In the genomic region with DNA sequence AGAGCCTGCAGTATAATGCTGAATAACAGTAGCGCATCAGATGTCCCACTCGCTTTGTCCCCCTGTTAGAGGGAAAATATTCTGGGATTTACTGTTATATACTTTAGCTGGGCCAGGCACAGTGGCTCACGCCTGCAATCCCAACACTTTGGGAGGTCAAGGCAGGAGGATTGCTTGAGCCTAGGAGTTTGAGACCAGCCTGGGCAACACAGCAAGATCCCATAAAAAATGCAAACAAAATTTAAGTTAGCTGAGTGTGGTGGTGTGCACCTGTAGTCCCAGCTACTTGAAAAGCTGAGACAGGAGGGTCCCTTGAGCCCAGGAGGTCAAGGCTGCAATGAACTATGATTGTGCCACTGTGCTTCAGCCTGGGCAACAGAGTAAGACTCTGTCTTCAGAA, we compare ENCODE assay signal across 4 cellular contexts.
TF ChIP-seq lines count a peak whose summit lies in the region.

No MANE protein-coding gene starts in this region.

TF ChIP-seq in HEK293, 187 proteins besides CTCF, POLR2A, EP300 and RAD21:
- 0 out of 2 replicates have a peak, but pooled peaks have one; percentile 25 for TF ChIP-seq ZNF121 (tag by site-specific recombination; IDR thresholded peaks at IDR 0.05)

TF ChIP-seq in WTC11, 78 proteins besides CTCF, POLR2A, EP300 and RAD21:
- TF ChIP-seq ZNF121 (CRISPR knock-in tag; IDR thresholded peaks at IDR 0.05), result 0 out of 2 replicates have a peak, but pooled peaks have one; percentile 57

TF ChIP-seq in K562, 482 proteins besides CTCF, POLR2A, EP300 and RAD21:
- peak; percentile 86 for TF ChIP-seq ZNF121 (CRISPR knock-in tag; conservative IDR thresholded peaks at IDR 0.05)

TF ChIP-seq in HepG2, 621 proteins besides CTCF, POLR2A, EP300 and RAD21:
- TF ChIP-seq ZNF121 (CRISPR knock-in tag; IDR thresholded peaks at IDR 0.05), result peak; percentile 58
TF ChIP-seq in HepG2: peak in this region for 1; not testable (repeated sequence) for 620.
